Comparison of ENCODE assay signal across 12 cellular contexts in genomic region chr14:69317780-69318179, GRCh38. TPM values are rescaled to one million over a fixed set of nuclear protein-coding genes. Genes with fewer than 3 reads are reported as not detected.
DNase-seq lines count a peak whose midpoint lies in the region; ATAC-seq, FAIRE-seq and TF ChIP-seq lines count a peak whose summit lies in the region.
"Had no signal": no experiment of that assay in that cellular context is flagged by ENCODE, and none has a peak within 500 bp of the region (broad histone marks: within the 10 kb centered on the region; RNA-seq: fewer than 3 reads in every experiment).

No MANE protein-coding gene starts in this region.

- intact Hi-C loops in spleen (cut with DNase I; ENCODE audit: low total_unique reads): no loop called here

- H3K27ac ChIP-seq in gastroesophageal sphincter: peak overlapping the region in 3 of 4 donors; percentile 7 to 63 (median 46)
- peak overlapping the region in 7 of 8 donors; percentile 49 to 59 (median 53) for H3K27ac ChIP-seq in spleen
- H3K27ac ChIP-seq: HL-60 had no signal

- TF ChIP-seq EP300 in gastroesophageal sphincter (IDR thresholded peaks at IDR 0.05): no peak

- H3K4me1 ChIP-seq in gastroesophageal sphincter (peaks cover 0 to 14% (median 14%) of the 10 kb centered on the region in 3 donors), spleen (peaks cover 8 to 32% (median 21%) of the 10 kb centered on the region in 6 donors)

- H3K27me3 ChIP-seq in gastroesophageal sphincter (no peaks in the 10 kb centered on the region), spleen (replicated peaks in 1 of 7) (peaks cover 0 to 6% (median 0%) of the 10 kb centered on the region in 7 donors)

- WGBS in gastroesophageal sphincter (ENCODE audit: low coverage in 1 of 2), 2 donors: 81 to 90% methylated on average over 2 to 5 of the region's 5 CpGs
- 38 to 83% (median 56%) methylated on average over 5 of the region's 5 CpGs for WGBS in spleen, 5 donors

- FAIRE-seq in GM12891 (lab: Jason Lieb, UNC): no peak

- DNase-seq in GM12891 (ENCODE audit: insufficient read length, low spot score): no peak
- peak; percentile 1 for DNase-seq in SKM-1 (lab: John Stamatoyannopoulos, UW; ENCODE audit: unreplicated experiment)
- DNase-seq in spleen: peak; percentile 70
- no peak for DNase-seq in NCI-H2081 treated with DMSO at 0.1 percent for 48 hours (lab: John Stamatoyannopoulos, UW)
- no peak for DNase-seq in DMS53 treated with DMSO at 0.1 percent for 48 hours (lab: John Stamatoyannopoulos, UW; ENCODE audit: unreplicated experiment)
- no peak for DNase-seq in stimulated activated CD8-positive, alpha-beta memory T cell treated with anti-CD3 and anti-CD28 coated beads, Interleukin-4, amount 100 ng/mL, for 48 hours
- DNase-seq: activated CD8-positive, alpha-beta T cell treated with anti-CD3 and anti-CD28 coated beads, Interleukin-2, amount 10 ng/mL, durations not matched to agents 7 days and 5 days; effector CD4-positive, alpha-beta T cell; MM.1S had no signal

- H3K36me3 ChIP-seq in gastroesophageal sphincter: no peaks in the 10 kb centered on the region
- H3K36me3 ChIP-seq in spleen: no peaks in the 10 kb centered on the region

- TF ChIP-seq POLR2A in GM12891 (IDR thresholded peaks at IDR 0.05; ENCODE audit: low read depth, low read length) (no peak), gastroesophageal sphincter (IDR thresholded peaks at IDR 0.05) (no peak), spleen (IDR thresholded peaks at IDR 0.05) (no peak)

- ATAC-seq in gastroesophageal sphincter (no peak), GM19324 (IDR thresholded peaks at IDR 0.05; ENCODE audit: low FRiP score, unreplicated experiment) (no peak)
- ATAC-seq: activated CD8-positive, alpha-beta T cell treated with anti-CD3 and anti-CD28 coated beads, Interleukin-2, amount 10 ng/mL, durations not matched to agents 7 days and 5 days had no signal

- TF ChIP-seq CTCF in gastroesophageal sphincter (IDR thresholded peaks at IDR 0.05) (no peak), spleen (IDR thresholded peaks at IDR 0.05 in 8 of 11, conservative IDR thresholded peaks at IDR 0.05 in 3 of 11) (no peak)

- no peaks in the 10 kb centered on the region for H3K9me3 ChIP-seq in gastroesophageal sphincter
- H3K9me3 ChIP-seq in spleen: peaks cover 0 to 3% (median 0%) of the 10 kb centered on the region in 8 donors

- H3K4me3 ChIP-seq in gastroesophageal sphincter: no peak overlapping the region
- no peak overlapping the region for H3K4me3 ChIP-seq in spleen

TF ChIP-seq in GM12891, 5 proteins besides CTCF, POLR2A, EP300 and RAD21:
- TF ChIP-seq POU2F2 (IDR thresholded peaks at IDR 0.05; ENCODE audit: low read depth, low read length): no peak
- peak; percentile 24; the same call in 1 of the 2 replicates for TF ChIP-seq SPI1 (IDR thresholded peaks at IDR 0.05; ENCODE audit: low read depth, low read length)
- no peak for TF ChIP-seq PAX5 (IDR thresholded peaks at IDR 0.05; ENCODE audit: insufficient read depth, low read length, severe bottlenecking)
- no peak for TF ChIP-seq POLR2AphosphoS5 (IDR thresholded peaks at IDR 0.05; ENCODE audit: low read depth, low read length)

RNA-seq across cellular contexts. Expression of gene GALNT16, which starts 57.8 kb away (rescaled TPM):
- 0.14 TPM for polyA plus RNA-seq in GM12891 (2012; ENCODE audit: low read depth, missing spikeins)
- total RNA-seq in gastroesophageal sphincter (10 to 100 TPM in 1 of 4 donors, 1 to 10 TPM in 3; 3.7 to 16.2 (median 6.7) TPM), spleen (10 to 100 TPM in 5 of 7 donors, 1 to 10 TPM in 2; 6.7 to 36.4 (median 14.7) TPM)
- polyA plus RNA-seq in spleen: 1 to 10 TPM; 2.1 to 5.3 (median 2.1) TPM
- total RNA-seq: activated CD8-positive, alpha-beta T cell treated with anti-CD3 and anti-CD28 coated beads, Interleukin-2, amount 10 ng/mL, durations not matched to agents 7 days and 5 days had no signal

Comparison
In these comparisons a context has a peak if more than half of its experiments do, and no peak if none do; other contexts are left out.
1. DNase-seq: peak in SKM-1 (single experiment) and spleen (single experiment); none in GM12891 (single experiment), NCI-H2081 treated with DMSO at 0.1 percent for 48 hours (single experiment), DMS53 treated with DMSO at 0.1 percent for 48 hours (single experiment) and stimulated activated CD8-positive, alpha-beta memory T cell treated with anti-CD3 and anti-CD28 coated beads, Interleukin-4, amount 100 ng/mL, for 48 hours (single experiment).